ENCODE assay signal across 15 cellular contexts in genomic region chr2:96340493-96341414, GRCh38. TPM values are rescaled to one million over a fixed set of nuclear protein-coding genes. Genes with fewer than 3 reads are reported as not detected.
DNase-seq lines count a peak whose midpoint lies in the region; ATAC-seq and TF ChIP-seq lines count a peak whose summit lies in the region.
"Had no signal": no experiment of that assay in that cellular context is flagged by ENCODE, and none has a peak within 500 bp of the region (broad histone marks: within the 10 kb centered on the region; RNA-seq: fewer than 3 reads in every experiment).

No MANE protein-coding gene starts in this region.

- H3K4me3 Mint-ChIP-seq in Calu3 (ENCODE audit: low read depth, unreplicated experiment) (no peak overlapping the region), T-helper 17 cell (peak overlapping the region; percentile 74)
- H3K4me3 Mint-ChIP-seq: endodermal cell, GM23338 had no signal

- H3K27ac Mint-ChIP-seq in Calu3 (ENCODE audit: unreplicated experiment), result peak overlapping the region; percentile 14
- peak overlapping the region; percentile 98 for H3K27ac Mint-ChIP-seq in T-helper 17 cell
- H3K27ac Mint-ChIP-seq: endodermal cell, GM23338 had no signal

- H3K27me3 Mint-ChIP-seq in Calu3 (ENCODE audit: unreplicated experiment) (no peaks in the 10 kb centered on the region), T-helper 17 cell (no peaks in the 10 kb centered on the region)

- no peak overlapping the region for H3K4me3 ChIP-seq in AG10803 (ENCODE audit: low read length)
- H3K4me3 ChIP-seq: GM23338, skin epidermis, testis had no signal

- TF ChIP-seq CTCF in AG10803 (conservative IDR thresholded peaks at IDR 0.05; ENCODE audit: low read length) (no peak), Calu3 (IDR thresholded peaks at IDR 0.05; ENCODE audit: unreplicated experiment) (no peak)

- no peaks in the 10 kb centered on the region for H3K9me3 Mint-ChIP-seq in Calu3 (ENCODE audit: low read depth, unreplicated experiment)
- H3K9me3 Mint-ChIP-seq: endodermal cell, GM23338 had no signal

- no peaks in the 10 kb centered on the region for H3K9me3 ChIP-seq in T-helper 17 cell (ENCODE audit: control insufficient read depth, low read length, poor library complexity, severe bottlenecking)
- H3K9me3 ChIP-seq: testis had no signal

- ATAC-seq in T-helper 17 cell, result no peak
- ATAC-seq: GM23338, left lobe of liver had no signal

- peak; percentile 20 for DNase-seq in AG10803 (ENCODE audit: low read depth)
- DNase-seq in Calu3, result no peak
- DNase-seq in T-helper 17 cell, result no peak
- peak; percentile 62 for DNase-seq in fibroblast of peridontal ligament (ENCODE audit: extremely low read depth)
- no peak for DNase-seq in AG20443 (ENCODE audit: low spot score)
- no peak for DNase-seq in NCI-H526 (lab: John Stamatoyannopoulos, UW)
- no peak for DNase-seq in DMS79 (lab: John Stamatoyannopoulos, UW)
- DNase-seq: DMS 273 treated with DMSO at 0.1 percent for 48 hours, endodermal cell, head of caudate nucleus, NCI-H2081 treated with DMSO at 0.1 percent for 48 hours, testis had no signal

- no TSS peak for BruUV-seq in Calu3 (replicated peaks; lab: Mats Ljungman, UMichigan)

- H3K36me3 Mint-ChIP-seq in Calu3 (ENCODE audit: insufficient read depth, unreplicated experiment), result peaks cover 29% of the 10 kb centered on the region
- no peaks in the 10 kb centered on the region for H3K36me3 Mint-ChIP-seq in T-helper 17 cell (ENCODE audit: low read depth)

- intact Hi-C loops in Calu3 (cut with micrococcal nuclease; ENCODE audit: unreplicated experiment), result loop anchor here (5.0 kb wide), 1 partner anchor 167 kb away; the partner anchor contains the start of gene NEURL3

- CTCF ChIA-PET in Calu3 (lab: Charles Lee), result interaction anchor here (0.6 to 1.0 kb wide), 3 partner anchors 20 to 214 kb away, joined by 3 to 6 read pairs (median 4); no protein-coding TSS in a partner anchor

- H3K4me1 Mint-ChIP-seq in Calu3 (ENCODE audit: low read depth, unreplicated experiment) (peaks cover 56% of the 10 kb centered on the region), T-helper 17 cell (peaks cover 48% of the 10 kb centered on the region)

RNA-seq across cellular contexts. Expression of gene NCAPH, which starts 5.2 kb away (rescaled TPM):
- total RNA-seq in Calu3 (2022), result 39.7 and 47.3 TPM in 2 replicates
- 1 to 10 TPM; 1.4 to 3.0 TPM for total RNA-seq in T-helper 17 cell

RNA-seq across cellular contexts. Expression of gene ITPRIPL1, which starts 15.6 kb away (rescaled TPM):
- total RNA-seq in Calu3 (2022) (1.2 and 1.7 TPM in 2 replicates), T-helper 17 cell (1 to 10 TPM; 6.6 to 9.9 TPM)

RNA-seq across cellular contexts. Expression of gene SNRNP200, which starts 35.4 kb away (rescaled TPM):
- total RNA-seq in Calu3 (2022) (140 and 143 TPM in 2 replicates), T-helper 17 cell (100 to 1,000 TPM; 189 to 224 TPM)

Comparison
In these comparisons a context has a peak if more than half of its experiments do, and no peak if none do; other contexts are left out.
1. DNase-seq: peak in AG10803 (single experiment) and fibroblast of peridontal ligament (single experiment); none in Calu3 (single experiment), T-helper 17 cell (0 of 3), AG20443 (single experiment), NCI-H526 (0 of 2) and DMS79 (single experiment).
2. RNA of gene NCAPH, which starts 5.2 kb away (total RNA-seq): 39.7 to 47.3 TPM in Calu3; 1.4 to 3.0 TPM in T-helper 17 cell; every median in the first group is over 10 times any median in the second.